14 cellular contexts compared by ENCODE assay signal in genomic region chrX:10011991-10012390, GRCh38. TPM values are rescaled to one million over a fixed set of nuclear protein-coding genes. Genes with fewer than 3 reads are reported as not detected.
DNase-seq lines count a peak whose midpoint lies in the region; ATAC-seq and TF ChIP-seq lines count a peak whose summit lies in the region.
"Had no signal": no experiment of that assay in that cellular context is flagged by ENCODE, and none has a peak within 500 bp of the region (broad histone marks: within the 10 kb centered on the region; RNA-seq: fewer than 3 reads in every experiment).

No MANE protein-coding gene starts in this region.

- peak overlapping the region; percentile 74 for H3K27ac Mint-ChIP-seq in activated CD8-positive, alpha-beta memory T cell treated with anti-CD3 and anti-CD28 coated beads, Interleukin-2, amount 10 ng/mL, durations not matched to agents 7 days and 5 days
- H3K27ac Mint-ChIP-seq in stimulated activated effector memory CD8-positive, alpha-beta T cell treated with anti-CD3 and anti-CD28 coated beads, Interleukin-12 subunit alpha, Interleukin-12 subunit beta, amount 100 ng/mL, for 72 hours: peak overlapping the region; percentile 82

- TF ChIP-seq POLR2A in erythroblast (IDR thresholded peaks at IDR 0.05; ENCODE audit: low read length): no peak

- H3K27me3 Mint-ChIP-seq in activated CD8-positive, alpha-beta memory T cell treated with anti-CD3 and anti-CD28 coated beads, Interleukin-2, amount 10 ng/mL, durations not matched to agents 7 days and 5 days: peaks cover 5% of the 10 kb centered on the region

- CTCF ChIA-PET in activated CD8-positive, alpha-beta memory T cell treated with anti-CD3 and anti-CD28 coated beads, Interleukin-2, amount 10 ng/mL, durations not matched to agents 7 days and 5 days (lab: Charles Lee): interaction anchor here (1.0 to 1.6 kb wide), 4 partner anchors 9 to 70 kb away, joined by 3 to 7 read pairs (median 4); no protein-coding TSS in a partner anchor

- H3K36me3 Mint-ChIP-seq in activated CD8-positive, alpha-beta memory T cell treated with anti-CD3 and anti-CD28 coated beads, Interleukin-2, amount 10 ng/mL, durations not matched to agents 7 days and 5 days: no peaks in the 10 kb centered on the region
- H3K36me3 Mint-ChIP-seq in stimulated activated effector memory CD8-positive, alpha-beta T cell treated with anti-CD3 and anti-CD28 coated beads, Interleukin-12 subunit alpha, Interleukin-12 subunit beta, amount 100 ng/mL, for 72 hours: peaks cover 14% of the 10 kb centered on the region

- intact Hi-C loops in left colon (cut with DNase I, micrococcal nuclease): loop anchor here in 1 of 2 donors (5.0 kb wide), 1 partner anchor 95 kb away; no protein-coding TSS in a partner anchor

- ATAC-seq in activated CD8-positive, alpha-beta memory T cell treated with anti-CD3 and anti-CD28 coated beads, Interleukin-2, amount 10 ng/mL, durations not matched to agents 7 days and 5 days: no peak
- no peak for ATAC-seq in stimulated activated effector memory CD8-positive, alpha-beta T cell treated with anti-CD3 and anti-CD28 coated beads, Interleukin-12 subunit alpha, Interleukin-12 subunit beta, amount 100 ng/mL, for 72 hours
- ATAC-seq in left colon: no peak
- no peak for ATAC-seq in GM19351 (IDR thresholded peaks at IDR 0.05; ENCODE audit: unreplicated experiment)
- no peak for ATAC-seq in HG03460 (IDR thresholded peaks at IDR 0.05; ENCODE audit: unreplicated experiment)

- H3K4me1 Mint-ChIP-seq in activated CD8-positive, alpha-beta memory T cell treated with anti-CD3 and anti-CD28 coated beads, Interleukin-2, amount 10 ng/mL, durations not matched to agents 7 days and 5 days: peaks cover 40% of the 10 kb centered on the region
- peaks cover 30% of the 10 kb centered on the region for H3K4me1 Mint-ChIP-seq in stimulated activated effector memory CD8-positive, alpha-beta T cell treated with anti-CD3 and anti-CD28 coated beads, Interleukin-12 subunit alpha, Interleukin-12 subunit beta, amount 100 ng/mL, for 72 hours

- H3K4me3 Mint-ChIP-seq in activated CD8-positive, alpha-beta memory T cell treated with anti-CD3 and anti-CD28 coated beads, Interleukin-2, amount 10 ng/mL, durations not matched to agents 7 days and 5 days: no peak overlapping the region
- H3K4me3 Mint-ChIP-seq in stimulated activated effector memory CD8-positive, alpha-beta T cell treated with anti-CD3 and anti-CD28 coated beads, Interleukin-12 subunit alpha, Interleukin-12 subunit beta, amount 100 ng/mL, for 72 hours: peak overlapping the region; percentile 51

- DNase-seq in activated CD8-positive, alpha-beta memory T cell treated with anti-CD3 and anti-CD28 coated beads, Interleukin-2, amount 10 ng/mL, durations not matched to agents 7 days and 5 days: no peak
- no peak for DNase-seq in activated CD8-positive, alpha-beta memory T cell treated with anti-CD3 and anti-CD28 coated beads, Interleukin-2, amount 50 U/mL, for 4 hours
- peak; percentile 19 for DNase-seq in NCI-H69 (lab: John Stamatoyannopoulos, UW)
- DNase-seq in erythroblast (lab: John Stamatoyannopoulos, UW): peak; percentile 2 to 24
- DNase-seq in stimulated activated effector memory CD8-positive, alpha-beta T cell treated with anti-CD3 and anti-CD28 coated beads, Interleukin-12 subunit alpha, Interleukin-12 subunit beta, amount 100 ng/mL, for 72 hours (ENCODE audit: low spot score in 2 of 2): no peak
- no peak for DNase-seq in left colon
- DNase-seq: activated T-cell treated with anti-CD3 and anti-CD28 coated beads, Interleukin-2, amount 50 U/mL, for 1 hour; GF-D8; NCI-H2029 treated with DMSO at 0.1 percent for 48 hours had no signal

- no peaks in the 10 kb centered on the region for H3K9me3 Mint-ChIP-seq in activated CD8-positive, alpha-beta memory T cell treated with anti-CD3 and anti-CD28 coated beads, Interleukin-2, amount 10 ng/mL, durations not matched to agents 7 days and 5 days (ENCODE audit: low read depth)
- H3K9me3 Mint-ChIP-seq in stimulated activated effector memory CD8-positive, alpha-beta T cell treated with anti-CD3 and anti-CD28 coated beads, Interleukin-12 subunit alpha, Interleukin-12 subunit beta, amount 100 ng/mL, for 72 hours: no peaks in the 10 kb centered on the region

RNA-seq across cellular contexts. Expression of gene CLDN34, which starts 44.8 kb away (rescaled TPM):
- total RNA-seq in activated CD8-positive, alpha-beta memory T cell treated with anti-CD3 and anti-CD28 coated beads, Interleukin-2, amount 10 ng/mL, durations not matched to agents 7 days and 5 days: not detected
- 1 to 10 TPM in 1 of 2 donors, under 1 TPM in 1; 0.89 to 1.1 TPM for total RNA-seq in left colon
- total RNA-seq: HT1080; posterior vena cava; T-helper 2 cell treated with Interferon-gamma antibody and Interleukin-4, amounts not matched to agents 100 ng/mL and 5 ng/mL, for 36 hours had no signal

Comparison
In these comparisons a context has a peak if more than half of its experiments do, and no peak if none do; other contexts are left out.
1. DNase-seq: peak in NCI-H69 (single experiment) and erythroblast (2 of 2); none in activated CD8-positive, alpha-beta memory T cell treated with anti-CD3 and anti-CD28 coated beads, Interleukin-2, amount 10 ng/mL, durations not matched to agents 7 days and 5 days (single experiment), activated CD8-positive, alpha-beta memory T cell treated with anti-CD3 and anti-CD28 coated beads, Interleukin-2, amount 50 U/mL, for 4 hours (single experiment), stimulated activated effector memory CD8-positive, alpha-beta T cell treated with anti-CD3 and anti-CD28 coated beads, Interleukin-12 subunit alpha, Interleukin-12 subunit beta, amount 100 ng/mL, for 72 hours (0 of 2) and left colon (0 of 2).